ENCODE assay signal across 2 cellular contexts in the genomic region with DNA sequence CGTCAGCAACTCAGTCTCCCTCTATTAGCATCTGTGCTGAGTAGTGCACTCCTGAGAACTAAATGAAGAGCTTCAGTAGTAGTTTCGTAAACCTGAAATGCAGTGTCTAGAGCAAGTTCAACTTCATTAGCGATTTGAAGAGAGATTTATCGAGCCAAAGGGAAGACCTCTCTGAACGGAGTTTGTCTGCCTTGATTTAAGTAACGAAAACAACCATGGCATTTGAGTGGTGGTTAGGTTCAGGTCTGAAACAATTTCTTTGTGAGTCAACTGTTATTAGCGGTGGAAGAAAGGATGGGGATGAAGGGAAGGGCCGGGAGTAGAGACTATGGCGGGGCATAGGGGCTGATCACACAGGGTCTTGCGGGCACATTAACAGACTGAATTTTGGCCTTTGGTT.
TF ChIP-seq lines count a peak whose summit lies in the region.

No MANE protein-coding gene starts in this region.

TF ChIP-seq in HCT116, 20 proteins besides CTCF, POLR2A, EP300 and RAD21:
- TF ChIP-seq SRF (IDR thresholded peaks at IDR 0.05; ENCODE audit: low read depth) = no peak
- TF ChIP-seq, protein P1, sequence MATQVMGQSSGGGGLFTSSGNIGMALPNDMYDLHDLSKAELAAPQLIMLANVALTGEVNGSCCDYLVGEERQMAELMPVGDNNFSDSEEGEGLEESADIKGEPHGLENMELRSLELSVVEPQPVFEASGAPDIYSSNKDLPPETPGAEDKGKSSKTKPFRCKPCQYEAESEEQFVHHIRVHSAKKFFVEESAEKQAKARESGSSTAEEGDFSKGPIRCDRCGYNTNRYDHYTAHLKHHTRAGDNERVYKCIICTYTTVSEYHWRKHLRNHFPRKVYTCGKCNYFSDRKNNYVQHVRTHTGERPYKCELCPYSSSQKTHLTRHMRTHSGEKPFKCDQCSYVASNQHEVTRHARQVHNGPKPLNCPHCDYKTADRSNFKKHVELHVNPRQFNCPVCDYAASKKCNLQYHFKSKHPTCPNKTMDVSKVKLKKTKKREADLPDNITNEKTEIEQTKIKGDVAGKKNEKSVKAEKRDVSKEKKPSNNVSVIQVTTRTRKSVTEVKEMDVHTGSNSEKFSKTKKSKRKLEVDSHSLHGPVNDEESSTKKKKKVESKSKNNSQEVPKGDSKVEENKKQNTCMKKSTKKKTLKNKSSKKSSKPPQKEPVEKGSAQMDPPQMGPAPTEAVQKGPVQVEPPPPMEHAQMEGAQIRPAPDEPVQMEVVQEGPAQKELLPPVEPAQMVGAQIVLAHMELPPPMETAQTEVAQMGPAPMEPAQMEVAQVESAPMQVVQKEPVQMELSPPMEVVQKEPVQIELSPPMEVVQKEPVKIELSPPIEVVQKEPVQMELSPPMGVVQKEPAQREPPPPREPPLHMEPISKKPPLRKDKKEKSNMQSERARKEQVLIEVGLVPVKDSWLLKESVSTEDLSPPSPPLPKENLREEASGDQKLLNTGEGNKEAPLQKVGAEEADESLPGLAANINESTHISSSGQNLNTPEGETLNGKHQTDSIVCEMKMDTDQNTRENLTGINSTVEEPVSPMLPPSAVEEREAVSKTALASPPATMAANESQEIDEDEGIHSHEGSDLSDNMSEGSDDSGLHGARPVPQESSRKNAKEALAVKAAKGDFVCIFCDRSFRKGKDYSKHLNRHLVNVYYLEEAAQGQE (IDR thresholded peaks at IDR 0.05; ENCODE audit: low read depth) = no peak
- TF ChIP-seq, protein P2, sequence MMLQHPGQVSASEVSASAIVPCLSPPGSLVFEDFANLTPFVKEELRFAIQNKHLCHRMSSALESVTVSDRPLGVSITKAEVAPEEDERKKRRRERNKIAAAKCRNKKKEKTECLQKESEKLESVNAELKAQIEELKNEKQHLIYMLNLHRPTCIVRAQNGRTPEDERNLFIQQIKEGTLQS (IDR thresholded peaks at IDR 0.05) = no peak
- no peak for TF ChIP-seq YY1 (IDR thresholded peaks at IDR 0.05; ENCODE audit: extremely low read depth, insufficient replicate concordance, low read depth, low read length)
- no peak for TF ChIP-seq ZFX (IDR thresholded peaks at IDR 0.05)
- no peak for TF ChIP-seq ELF1 (IDR thresholded peaks at IDR 0.05; ENCODE audit: borderline replicate concordance, low read depth)
- no peak for TF ChIP-seq EZH2 (IDR thresholded peaks at IDR 0.05)
- TF ChIP-seq CEBPB (IDR thresholded peaks at IDR 0.05; ENCODE audit: low read depth) = no peak
- TF ChIP-seq, protein P3, sequence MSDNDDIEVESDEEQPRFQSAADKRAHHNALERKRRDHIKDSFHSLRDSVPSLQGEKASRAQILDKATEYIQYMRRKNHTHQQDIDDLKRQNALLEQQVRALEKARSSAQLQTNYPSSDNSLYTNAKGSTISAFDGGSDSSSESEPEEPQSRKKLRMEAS (IDR thresholded peaks at IDR 0.05) = no peak
- TF ChIP-seq EGR1 (IDR thresholded peaks at IDR 0.05; ENCODE audit: low read depth) = no peak
- no peak for TF ChIP-seq JUND (IDR thresholded peaks at IDR 0.05)
- no peak for TF ChIP-seq FOSL1 (IDR thresholded peaks at IDR 0.05; ENCODE audit: low read depth)

TF ChIP-seq in H1, 55 proteins besides CTCF, POLR2A, EP300 and RAD21:
- TF ChIP-seq CTBP2 (IDR thresholded peaks at IDR 0.05; ENCODE audit: borderline replicate concordance, insufficient read depth, insufficient read length, low read length) = no peak
- no peak for TF ChIP-seq SP4 (IDR thresholded peaks at IDR 0.05; ENCODE audit: low read length)
- TF ChIP-seq, protein P4, sequence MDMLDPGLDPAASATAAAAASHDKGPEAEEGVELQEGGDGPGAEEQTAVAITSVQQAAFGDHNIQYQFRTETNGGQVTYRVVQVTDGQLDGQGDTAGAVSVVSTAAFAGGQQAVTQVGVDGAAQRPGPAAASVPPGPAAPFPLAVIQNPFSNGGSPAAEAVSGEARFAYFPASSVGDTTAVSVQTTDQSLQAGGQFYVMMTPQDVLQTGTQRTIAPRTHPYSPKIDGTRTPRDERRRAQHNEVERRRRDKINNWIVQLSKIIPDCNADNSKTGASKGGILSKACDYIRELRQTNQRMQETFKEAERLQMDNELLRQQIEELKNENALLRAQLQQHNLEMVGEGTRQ (IDR thresholded peaks at IDR 0.05; ENCODE audit: low read length) = no peak
- no peak for TF ChIP-seq POU5F1 (IDR thresholded peaks at IDR 0.05; ENCODE audit: low read depth, low read length)
- no peak for TF ChIP-seq RNF2 (IDR thresholded peaks at IDR 0.05; ENCODE audit: borderline replicate concordance, low read depth, low read length, missing control alignments, poor library complexity, severe bottlenecking)
- no peak for TF ChIP-seq TAF1 (IDR thresholded peaks at IDR 0.05; ENCODE audit: low read depth, low read length)
- no peak for TF ChIP-seq TCF12 (IDR thresholded peaks at IDR 0.05; ENCODE audit: low read depth, low read length)
- no peak for TF ChIP-seq TBP (IDR thresholded peaks at IDR 0.05; ENCODE audit: low read depth, low read length)
TF ChIP-seq in H1: peak in this region for 0.
